Comparison of ENCODE assay signal across 10 cellular contexts in the genomic region with DNA sequence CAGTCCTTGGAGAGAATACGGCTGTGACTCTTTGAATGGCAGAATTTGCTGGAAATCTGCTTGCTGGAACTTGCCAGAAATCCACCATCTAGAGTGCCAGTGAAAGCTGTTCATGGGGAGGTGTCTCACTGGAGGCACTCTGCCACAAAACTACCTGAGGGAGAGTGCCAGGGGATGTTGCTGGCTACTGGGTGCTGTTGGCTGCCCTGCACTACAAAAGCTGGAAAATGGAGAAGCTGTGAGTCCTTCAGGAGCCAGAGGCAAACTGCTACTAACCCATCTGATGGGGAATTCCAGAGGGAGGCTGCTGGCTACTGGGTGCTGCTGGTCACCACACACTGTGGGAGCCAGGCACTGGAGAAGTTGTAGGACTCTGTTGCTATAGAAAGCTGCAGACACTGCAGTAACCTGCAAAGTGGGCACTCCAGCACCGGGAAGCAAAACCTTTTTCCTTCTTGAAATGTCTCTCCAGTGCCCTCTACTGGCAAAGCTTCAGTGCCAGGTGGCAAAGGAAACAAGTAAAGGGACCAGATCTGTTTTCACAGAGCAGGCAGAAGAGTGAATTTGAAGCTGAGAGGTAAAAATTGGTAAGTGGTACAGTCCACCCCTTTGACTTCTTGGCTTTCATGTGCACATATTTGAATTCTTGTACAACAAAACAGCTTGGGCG. TPM values are rescaled to one million over a fixed set of nuclear protein-coding genes. Genes with fewer than 3 reads are reported as not detected.
A peak's percentile ranks its signal among the peaks of the same experiment; 100 is the strongest.
DNase-seq lines count a peak whose midpoint lies in the region; ATAC-seq, FAIRE-seq and TF ChIP-seq lines count a peak whose summit lies in the region.
"Had no signal": no experiment of that assay in that cellular context is flagged by ENCODE, and none has a peak within 500 bp of the region (broad histone marks: within the 10 kb centered on the region; RNA-seq: fewer than 3 reads in every experiment).

No MANE protein-coding gene starts in this region.

- no peak overlapping the region for H3K9ac ChIP-seq in KMS-11

- H3K79me2 ChIP-seq in KMS-11 (ENCODE audit: insufficient read depth, low read depth): no peaks in the 10 kb centered on the region

- H3K4me2 ChIP-seq in KMS-11: peak overlapping the region; percentile 36; the same call in 1 of the 2 replicates

- H3K27ac Mint-ChIP-seq in activated T-helper 2 cell treated with anti-CD3 and anti-CD28 coated beads, Interferon-gamma antibody, Interleukin-2, Interleukin-4, amounts not matched to agents 10 μg/mL and 5 μg/mL and 100 μg/mL, durations not matched to agents 14 hours and 24 hours and 36 hours: no peak overlapping the region
- H3K27ac Mint-ChIP-seq: T-helper 1 cell treated with Interleukin-12 subunit alpha and Interleukin-12 subunit beta and Interleukin-4 antibody, amounts not matched to agents 30 μg/mL and 1 μg/mL, for 36 hours had no signal

- TF ChIP-seq CTCF in KMS-11 (conservative IDR thresholded peaks at IDR 0.05; ENCODE audit: low read depth, low read length) (peak; percentile 69), psoas muscle (IDR thresholded peaks at IDR 0.05) (peak; percentile 50), vagina (IDR thresholded peaks at IDR 0.05) (peak in 1 of 3 experiments; percentile 33)

- FAIRE-seq in RCC 7860 (lab: Jason Lieb, UNC): no peak

- intact Hi-C loops in activated T-helper 2 cell treated with anti-CD3 and anti-CD28 coated beads, Interferon-gamma antibody, Interleukin-2, Interleukin-4, amounts not matched to agents 10 μg/mL and 5 μg/mL and 100 μg/mL, durations not matched to agents 14 hours and 24 hours and 36 hours (cut with micrococcal nuclease): loop anchor here (2.0 kb wide), 1 partner anchor 165 kb away; no protein-coding TSS in a partner anchor
- intact Hi-C loops in psoas muscle (cut with DNase I) (loop anchor here in 1 of 2 donors (2.0 kb wide), 1 partner anchor 169 kb away; no protein-coding TSS in a partner anchor), vagina (cut with DNase I) (no loop called here)

- H3K4me3 ChIP-seq in KMS-11 (IDR thresholded peaks at IDR 0.05; ENCODE audit: insufficient read depth, low read depth, low read length) (no peak overlapping the region), psoas muscle (no peak overlapping the region), vagina (no peak overlapping the region)
- H3K4me3 ChIP-seq: uterus had no signal

- no peaks in the 10 kb centered on the region for H4K20me1 ChIP-seq in KMS-11 (ENCODE audit: insufficient read depth)

- H3K9me3 ChIP-seq in psoas muscle (no peaks in the 10 kb centered on the region), vagina (no peaks in the 10 kb centered on the region)
- H3K9me3 ChIP-seq: uterus had no signal

- no peaks in the 10 kb centered on the region for H3K27me3 ChIP-seq in KMS-11 (ENCODE audit: insufficient read depth, low read depth)
- H3K27me3 ChIP-seq in psoas muscle (ENCODE audit: insufficient read depth in 3 of 3, low read length in 2 of 3): no peaks in the 10 kb centered on the region
- no peaks in the 10 kb centered on the region for H3K27me3 ChIP-seq in vagina
- H3K27me3 ChIP-seq: uterus had no signal

- DNase-seq in DMS153 (lab: John Stamatoyannopoulos, UW) (peak; percentile 2), RCC 7860 (ENCODE audit: low spot score) (peak; percentile 11), foreskin melanocyte (peak; percentile 14), psoas muscle (peak in 1 of 2 donors; percentile 18), vagina (ENCODE audit: extremely low spot score in 2 of 2) (no peak)
- DNase-seq in activated T-helper 2 cell treated with anti-CD3 and anti-CD28 coated beads, Interferon-gamma antibody, Interleukin-2, Interleukin-4, amounts not matched to agents 10 μg/mL and 5 μg/mL and 100 μg/mL, durations not matched to agents 14 hours and 24 hours and 36 hours (ENCODE audit: low spot score): peak; percentile 11

- peaks cover under 1% of the 10 kb centered on the region for H3K27me3 Mint-ChIP-seq in activated T-helper 2 cell treated with anti-CD3 and anti-CD28 coated beads, Interferon-gamma antibody, Interleukin-2, Interleukin-4, amounts not matched to agents 10 μg/mL and 5 μg/mL and 100 μg/mL, durations not matched to agents 14 hours and 24 hours and 36 hours (ENCODE audit: low read depth)

- H3K36me3 ChIP-seq in KMS-11 (ENCODE audit: insufficient read depth) (no peaks in the 10 kb centered on the region), psoas muscle (ENCODE audit: insufficient read depth in 1 of 2, low read depth in 1 of 2) (no peaks in the 10 kb centered on the region), vagina (no peaks in the 10 kb centered on the region)
- H3K36me3 ChIP-seq: uterus had no signal

- no peaks in the 10 kb centered on the region for H3K4me1 Mint-ChIP-seq in activated T-helper 2 cell treated with anti-CD3 and anti-CD28 coated beads, Interferon-gamma antibody, Interleukin-2, Interleukin-4, amounts not matched to agents 10 μg/mL and 5 μg/mL and 100 μg/mL, durations not matched to agents 14 hours and 24 hours and 36 hours (ENCODE audit: low read depth)

- H3K4me3 Mint-ChIP-seq in activated T-helper 2 cell treated with anti-CD3 and anti-CD28 coated beads, Interferon-gamma antibody, Interleukin-2, Interleukin-4, amounts not matched to agents 10 μg/mL and 5 μg/mL and 100 μg/mL, durations not matched to agents 14 hours and 24 hours and 36 hours (ENCODE audit: low read depth): no peak overlapping the region
- H3K4me3 Mint-ChIP-seq: T-helper 1 cell treated with Interleukin-12 subunit alpha and Interleukin-12 subunit beta and Interleukin-4 antibody, amounts not matched to agents 30 μg/mL and 1 μg/mL, for 36 hours had no signal

- TF ChIP-seq POLR2A in vagina (IDR thresholded peaks at IDR 0.05): no peak

- ATAC-seq in psoas muscle (peak; percentile 39 to 65 (median 60)), GM21381 (IDR thresholded peaks at IDR 0.05; ENCODE audit: unreplicated experiment) (no peak)

- H3K27ac ChIP-seq in KMS-11 (no peak overlapping the region), psoas muscle (no peak overlapping the region), vagina (no peak overlapping the region)
- H3K27ac ChIP-seq: uterus had no signal

- H3K9me3 Mint-ChIP-seq in activated T-helper 2 cell treated with anti-CD3 and anti-CD28 coated beads, Interferon-gamma antibody, Interleukin-2, Interleukin-4, amounts not matched to agents 10 μg/mL and 5 μg/mL and 100 μg/mL, durations not matched to agents 14 hours and 24 hours and 36 hours: no peaks in the 10 kb centered on the region
- H3K9me3 Mint-ChIP-seq: T-helper 1 cell treated with Interleukin-12 subunit alpha and Interleukin-12 subunit beta and Interleukin-4 antibody, amounts not matched to agents 30 μg/mL and 1 μg/mL, for 36 hours had no signal

- no peaks in the 10 kb centered on the region for H3K36me3 Mint-ChIP-seq in activated T-helper 2 cell treated with anti-CD3 and anti-CD28 coated beads, Interferon-gamma antibody, Interleukin-2, Interleukin-4, amounts not matched to agents 10 μg/mL and 5 μg/mL and 100 μg/mL, durations not matched to agents 14 hours and 24 hours and 36 hours (ENCODE audit: low read depth)

- 26 to 34% (median 30%) methylated on average over 3 of the region's 3 CpGs for WGBS in psoas muscle, 3 donors

- peak overlapping the region; percentile 39; the same call in 1 of the 2 replicates for H2AFZ ChIP-seq in KMS-11 (ENCODE audit: low read depth)

- no peaks in the 10 kb centered on the region for H3K4me1 ChIP-seq in KMS-11 (ENCODE audit: low read depth, poor library complexity, severe bottlenecking)
- H3K4me1 ChIP-seq in psoas muscle: no peaks in the 10 kb centered on the region
- H3K4me1 ChIP-seq in vagina: no peaks in the 10 kb centered on the region
- H3K4me1 ChIP-seq: uterus had no signal

RNA-seq across cellular contexts. Expression of a gene that starts 47.8 kb away (rescaled TPM):
- total RNA-seq in activated T-helper 2 cell treated with anti-CD3 and anti-CD28 coated beads, Interferon-gamma antibody, Interleukin-2, Interleukin-4, amounts not matched to agents 10 μg/mL and 5 μg/mL and 100 μg/mL, durations not matched to agents 14 hours and 24 hours and 36 hours: 135 and 139 TPM in 2 replicates
- 10 to 100 TPM; 51.8 to 98.0 (median 68.4) TPM for total RNA-seq in psoas muscle
- 100 to 1,000 TPM in 1 of 3 donors, 10 to 100 TPM in 2; 56.3 to 117 (median 76.4) TPM for polyA plus RNA-seq in psoas muscle
- 42.0 TPM for total RNA-seq in vagina

RNA-seq across cellular contexts. Expression of a gene that starts 59.3 kb away (rescaled TPM):
- total RNA-seq in activated T-helper 2 cell treated with anti-CD3 and anti-CD28 coated beads, Interferon-gamma antibody, Interleukin-2, Interleukin-4, amounts not matched to agents 10 μg/mL and 5 μg/mL and 100 μg/mL, durations not matched to agents 14 hours and 24 hours and 36 hours: 0.43 and 0.90 TPM in 2 replicates
- under 1 TPM; 0.14 to 0.64 (median 0.40) TPM for total RNA-seq in psoas muscle
- polyA plus RNA-seq in psoas muscle: 1 to 10 TPM in 1 of 3 donors, under 1 TPM in 2; 0.15 to 2.3 (median 0.44) TPM
- not detected for total RNA-seq in vagina

RNA-seq across cellular contexts. Expression of a gene that starts 59.5 kb away (rescaled TPM):
- total RNA-seq in activated T-helper 2 cell treated with anti-CD3 and anti-CD28 coated beads, Interferon-gamma antibody, Interleukin-2, Interleukin-4, amounts not matched to agents 10 μg/mL and 5 μg/mL and 100 μg/mL, durations not matched to agents 14 hours and 24 hours and 36 hours: 134 and 136 TPM in 2 replicates
- total RNA-seq in psoas muscle (10 to 100 TPM; 25.9 to 45.0 (median 31.6) TPM), vagina (31.4 TPM)
- polyA plus RNA-seq in psoas muscle: 1 to 10 TPM; 8.1 to 10.0 (median 9.2) TPM

Comparison
In these comparisons a context has a peak if more than half of its experiments do, and no peak if none do; other contexts are left out.
1. DNase-seq: peak in DMS153 (single experiment), RCC 7860 (single experiment), activated T-helper 2 cell treated with anti-CD3 and anti-CD28 coated beads, Interferon-gamma antibody, Interleukin-2, Interleukin-4, amounts not matched to agents 10 μg/mL and 5 μg/mL and 100 μg/mL, durations not matched to agents 14 hours and 24 hours and 36 hours (single experiment) and foreskin melanocyte (single experiment); none in vagina (0 of 2).